ENCODE assay signal across 20 cellular contexts in genomic region chr6:33827546-33828451, GRCh38. TPM values are rescaled to one million over a fixed set of nuclear protein-coding genes. Genes with fewer than 3 reads are reported as not detected.
DNase-seq lines count a peak whose midpoint lies in the region; ATAC-seq and TF ChIP-seq lines count a peak whose summit lies in the region.
"Had no signal": no experiment of that assay in that cellular context is flagged by ENCODE, and none has a peak within 500 bp of the region (broad histone marks: within the 10 kb centered on the region; RNA-seq: fewer than 3 reads in every experiment).

No MANE protein-coding gene starts in this region.

- H3K4me1 ChIP-seq in IMR-90 (ENCODE audit: control insufficient read depth, insufficient read depth, low read length) (peaks cover 4% of the 10 kb centered on the region; the same call in 1 of the 2 replicates), mesenchymal stem cell (ENCODE audit: control insufficient read depth, insufficient read depth, low read depth, low read length) (peaks cover 25% of the 10 kb centered on the region)
- H3K4me1 ChIP-seq: ascending aorta had no signal

- H3K18ac ChIP-seq in IMR-90 (ENCODE audit: low read depth, low read length) (no peak overlapping the region), mesenchymal stem cell (ENCODE audit: low read depth in 1 of 2, low read length in 2 of 2) (no peak overlapping the region)

- no peaks in the 10 kb centered on the region for H3K36me3 ChIP-seq in IMR-90 (ENCODE audit: control insufficient read depth, insufficient read depth, low read length)
- no peaks in the 10 kb centered on the region for H3K36me3 ChIP-seq in brain microvascular endothelial cell (replicated peaks)
- no peaks in the 10 kb centered on the region for H3K36me3 ChIP-seq in mesenchymal stem cell (ENCODE audit: control insufficient read depth in 1 of 2, insufficient read depth in 2 of 2, low read depth in 1 of 2, low read length in 2 of 2)
- H3K36me3 ChIP-seq: ascending aorta, heart left ventricle, spleen had no signal

- peak; percentile 39; the same call in 1 of the 2 replicates for ATAC-seq in IMR-90 (ENCODE audit: low read depth)
- ATAC-seq in HG02938 (IDR thresholded peaks at IDR 0.05; ENCODE audit: unreplicated experiment) = no peak
- ATAC-seq in activated T-cell treated with anti-CD3 and anti-CD28 coated beads, Interleukin-2, amount 50 U/mL, for 72 hours (replicated peaks in 1 of 2) = no peak
- ATAC-seq: esophagus mucosa; heart left ventricle; stimulated activated memory B cell treated with anti-CD40 and anti-IgM and Interleukin-4, amounts not matched to agents 10 μg/mL and 1 μg/mL and 100 μg/mL, for 72 hours had no signal

- no peak overlapping the region for H3K56ac ChIP-seq in IMR-90 (ENCODE audit: extremely low read depth, insufficient read depth, low read length)

- H3K4ac ChIP-seq in IMR-90 (ENCODE audit: low read depth, low read length) = no peak overlapping the region
- H3K4ac ChIP-seq in mesenchymal stem cell (ENCODE audit: low read depth in 1 of 2, low read length in 2 of 2) = no peak overlapping the region

- H2AK5ac ChIP-seq in IMR-90 (ENCODE audit: low read depth, low read length) = 0 out of 2 replicates have a peak overlapping the region, but pooled peaks have one; percentile 31
- no peak overlapping the region for H2AK5ac ChIP-seq in mesenchymal stem cell (ENCODE audit: low read length, severe bottlenecking)

- no peaks in the 10 kb centered on the region for H4K20me1 ChIP-seq in IMR-90 (ENCODE audit: insufficient read depth, low read length)

- no peaks in the 10 kb centered on the region for H3K36me3 Mint-ChIP-seq in activated T-cell treated with anti-CD3 and anti-CD28 coated beads, Interleukin-2, amount 50 U/mL, for 72 hours (ENCODE audit: insufficient read depth in 2 of 2)
- H3K36me3 Mint-ChIP-seq: stimulated activated memory B cell treated with anti-CD40 and anti-IgM and Interleukin-4, amounts not matched to agents 10 μg/mL and 1 μg/mL and 100 μg/mL, for 72 hours had no signal

- H4K8ac ChIP-seq in IMR-90 (ENCODE audit: low read depth in 2 of 2, low read length in 2 of 2) = no peak overlapping the region
- no peak overlapping the region for H4K8ac ChIP-seq in mesenchymal stem cell (ENCODE audit: low read length)

- TF ChIP-seq CTCF in IMR-90 (conservative IDR thresholded peaks at IDR 0.05; ENCODE audit: low read depth, low read length) = no peak
- no peak for TF ChIP-seq CTCF in brain microvascular endothelial cell (IDR thresholded peaks at IDR 0.05; ENCODE audit: low read depth, low read length, missing control alignments)

- no CpG with 5 or more reads among the region's 14 CpGs for WGBS in IMR-90 (ENCODE audit: extremely low coverage in 2 of 2, insufficient read length in 1 of 2), 2 experiments
- WGBS in mesenchymal stem cell = 61% methylated on average over 13 of the region's 14 CpGs

- H2BK15ac ChIP-seq in IMR-90 (ENCODE audit: low read depth, low read length) = no peak overlapping the region
- H2BK15ac ChIP-seq in mesenchymal stem cell (ENCODE audit: low read depth, poor library complexity, severe bottlenecking) = no peak overlapping the region

- no peak overlapping the region for H3K4me3 Mint-ChIP-seq in activated T-cell treated with anti-CD3 and anti-CD28 coated beads, Interleukin-2, amount 50 U/mL, for 72 hours
- H3K4me3 Mint-ChIP-seq: stimulated activated memory B cell treated with anti-CD40 and anti-IgM and Interleukin-4, amounts not matched to agents 10 μg/mL and 1 μg/mL and 100 μg/mL, for 72 hours had no signal

- POLR2A ChIA-PET in IMR-90 (lab: Charles Lee; ENCODE audit: unreplicated experiment) = no interaction called here

- H2AK9ac ChIP-seq in IMR-90 (replicated peaks; ENCODE audit: low read depth, low read length, poor library complexity) = no peak overlapping the region

- H3K9me1 ChIP-seq in IMR-90 (ENCODE audit: insufficient read depth, low read length) = peaks cover 6% of the 10 kb centered on the region; the same call in 1 of the 2 replicates

- H3K23ac ChIP-seq in IMR-90 (ENCODE audit: low read depth, low read length) (no peak overlapping the region), mesenchymal stem cell (ENCODE audit: low read length in 2 of 2) (no peak overlapping the region)

- DNase-seq in A172 (ENCODE audit: low spot score) (peak; percentile 13), IMR-90 (peak; percentile 40), brain microvascular endothelial cell (peak; percentile 77), mesenchymal stem cell (peak; percentile 70), NOMO-1 treated with dmso at 0.1 percent for 144 hours (lab: John Stamatoyannopoulos, UW; ENCODE audit: unreplicated experiment) (no peak), SW 1271 (lab: John Stamatoyannopoulos, UW) (no peak)
- no peak for DNase-seq in activated T-cell treated with anti-CD3 and anti-CD28 coated beads, Interleukin-2, amount 50 U/mL, for 72 hours
- DNase-seq: activated CD4-positive, CD25-positive, alpha-beta regulatory T cell treated with anti-CD3 and anti-CD28 coated beads, Interleukin-2, amount 50 U/mL, for 72 hours; heart left ventricle; kidney glomerular epithelial cell; MM.1S; NCI-H1930; spleen had no signal

- H4K91ac ChIP-seq in IMR-90 (ENCODE audit: insufficient read depth, low read depth, low read length) = no peak overlapping the region
- no peak overlapping the region for H4K91ac ChIP-seq in mesenchymal stem cell (ENCODE audit: low read length)

- no peak overlapping the region for H3K4me2 ChIP-seq in IMR-90 (ENCODE audit: low read depth, low read length)
- no peak overlapping the region for H3K4me2 ChIP-seq in mesenchymal stem cell (ENCODE audit: low read length, poor library complexity, severe bottlenecking)

- CTCF ChIA-PET in IMR-90 (lab: Yijun Ruan, JAX) = interaction anchor here (0.9 kb wide), 1 partner anchor 9 kb away, joined by 4 read pairs; no protein-coding TSS in a partner anchor

- H2AFZ ChIP-seq in IMR-90 (replicated peaks; ENCODE audit: low read length, poor library complexity) (no peak overlapping the region), mesenchymal stem cell (ENCODE audit: low read depth, low read length) (no peak overlapping the region)

- in situ Hi-C loops in IMR-90 (cut with MboI; ENCODE audit: low sequenced_read_pairs) (no loop called here), brain microvascular endothelial cell (cut with HindIII; ENCODE audit: low pct_ligation_motif_present, low sequenced_read_pairs) (no loop called here)

- dilution Hi-C loops in IMR-90 (cut with HindIII; ENCODE audit: low sequenced_read_pairs, unreplicated experiment) = no loop called here

- H3K14ac ChIP-seq in IMR-90 (replicated peaks; ENCODE audit: low read depth, low read length) (no peak overlapping the region), mesenchymal stem cell (ENCODE audit: low read length in 2 of 2) (no peak overlapping the region)

- BruUV-seq in IMR-90 (replicated peaks; lab: Mats Ljungman, UMichigan) = no TSS peak

- H3K27ac ChIP-seq in IMR-90 (ENCODE audit: insufficient read depth, low read length) (no peak overlapping the region), brain microvascular endothelial cell (no peak overlapping the region), mesenchymal stem cell (ENCODE audit: low read length, poor library complexity, severe bottlenecking) (no peak overlapping the region)
- H3K27ac ChIP-seq: ascending aorta, spleen had no signal

- intact Hi-C loops in IMR-90 (cut with micrococcal nuclease) = no loop called here

- no peak overlapping the region for H3K9ac ChIP-seq in IMR-90 (ENCODE audit: low read depth, low read length)
- H3K9ac ChIP-seq in mesenchymal stem cell (ENCODE audit: low read length) = no peak overlapping the region

- H3K9me3 Mint-ChIP-seq in activated T-cell treated with anti-CD3 and anti-CD28 coated beads, Interleukin-2, amount 50 U/mL, for 72 hours = no peaks in the 10 kb centered on the region
- H3K9me3 Mint-ChIP-seq: stimulated activated memory B cell treated with anti-CD40 and anti-IgM and Interleukin-4, amounts not matched to agents 10 μg/mL and 1 μg/mL and 100 μg/mL, for 72 hours had no signal

- TF ChIP-seq POLR2A in IMR-90 (IDR thresholded peaks at IDR 0.05; ENCODE audit: low read depth, low read length) = no peak

- H2BK5ac ChIP-seq in IMR-90 (ENCODE audit: low read depth, low read length, poor library complexity, severe bottlenecking) = no peak overlapping the region
- H2BK5ac ChIP-seq in mesenchymal stem cell (ENCODE audit: low read depth, low read length, poor library complexity, severe bottlenecking) = no peak overlapping the region

- H3K4me1 Mint-ChIP-seq in activated T-cell treated with anti-CD3 and anti-CD28 coated beads, Interleukin-2, amount 50 U/mL, for 72 hours (ENCODE audit: low read depth) = no peaks in the 10 kb centered on the region
- H3K4me1 Mint-ChIP-seq: stimulated activated memory B cell treated with anti-CD40 and anti-IgM and Interleukin-4, amounts not matched to agents 10 μg/mL and 1 μg/mL and 100 μg/mL, for 72 hours had no signal

- no peak overlapping the region for H3K4me3 ChIP-seq in IMR-90 (ENCODE audit: insufficient read depth, low read depth, low read length)
- H3K4me3 ChIP-seq in brain microvascular endothelial cell (ENCODE audit: low read depth, low read length) = no peak overlapping the region
- H3K4me3 ChIP-seq in mesenchymal stem cell (ENCODE audit: insufficient read depth in 1 of 2, low read depth in 1 of 2, low read length in 2 of 2) = no peak overlapping the region
- H3K4me3 ChIP-seq: ascending aorta, heart left ventricle, spleen had no signal

- H2BK120ac ChIP-seq in IMR-90 (ENCODE audit: low read depth, low read length) = no peak overlapping the region
- H2BK120ac ChIP-seq in mesenchymal stem cell (ENCODE audit: low read depth, low read length) = no peak overlapping the region

- TF ChIP-seq RAD21 in IMR-90 (IDR thresholded peaks at IDR 0.05; ENCODE audit: low read length) = no peak

- H2BK12ac ChIP-seq in mesenchymal stem cell (ENCODE audit: low read length in 2 of 2) = peak overlapping the region in 1 of 2 experiments; percentile 40

- H3K9me3 ChIP-seq in IMR-90 (ENCODE audit: control insufficient read depth, insufficient read depth, low read length) = no peaks in the 10 kb centered on the region
- H3K9me3 ChIP-seq in mesenchymal stem cell (ENCODE audit: control insufficient read depth, low read length) = no peaks in the 10 kb centered on the region
- H3K9me3 ChIP-seq: ascending aorta, heart left ventricle, spleen had no signal

- no peak overlapping the region for H4K5ac ChIP-seq in IMR-90 (ENCODE audit: low read depth, low read length)

- H2BK20ac ChIP-seq in IMR-90 (ENCODE audit: low read depth, low read length) = no peak overlapping the region

- no peak overlapping the region for H3K27ac Mint-ChIP-seq in activated T-cell treated with anti-CD3 and anti-CD28 coated beads, Interleukin-2, amount 50 U/mL, for 72 hours
- H3K27ac Mint-ChIP-seq: stimulated activated memory B cell treated with anti-CD40 and anti-IgM and Interleukin-4, amounts not matched to agents 10 μg/mL and 1 μg/mL and 100 μg/mL, for 72 hours had no signal

- H3K79me1 ChIP-seq in IMR-90 (ENCODE audit: low read depth in 1 of 2, low read length in 2 of 2) (no peaks in the 10 kb centered on the region), mesenchymal stem cell (replicated peaks; ENCODE audit: low read length, poor library complexity, severe bottlenecking) (no peaks in the 10 kb centered on the region)

- H3K27me3 ChIP-seq in IMR-90 (ENCODE audit: control insufficient read depth, insufficient read depth, low read length) (peaks cover 32% of the 10 kb centered on the region), brain microvascular endothelial cell (replicated peaks) (peaks cover 11% of the 10 kb centered on the region), mesenchymal stem cell (ENCODE audit: control insufficient read depth in 1 of 2, insufficient read depth in 1 of 2, low read length in 2 of 2) (peaks cover 13 to 58% of the 10 kb centered on the region in 2 experiments)
- H3K27me3 ChIP-seq: ascending aorta had no signal

- H3K27me3 Mint-ChIP-seq in activated T-cell treated with anti-CD3 and anti-CD28 coated beads, Interleukin-2, amount 50 U/mL, for 72 hours (ENCODE audit: low read depth) = no peaks in the 10 kb centered on the region

RNA-seq across cellular contexts. Expression of gene MLN, which starts 24.0 kb away (rescaled TPM):
- total RNA-seq in A172 (2014; rRNA removed; shearing (Covaris generic)) = not detected in 2 replicates
- not detected in 2 replicates for total RNA-seq in IMR-90 (2012; rRNA removed)
- not detected in 2 replicates for polyA plus RNA-seq in IMR-90 (2012; rRNA removed)
- polyA plus RNA-seq in IMR-90 (2012; cell fraction: cytosol; rRNA removed) = not detected in 2 replicates
- not detected in 2 replicates for polyA plus RNA-seq in IMR-90 (2012; cell fraction: nucleus; rRNA removed; ENCODE audit: low replicate concordance)
- not detected for polyA plus RNA-seq in mesenchymal stem cell (2013, experiment 1 of 2)
- not detected for polyA plus RNA-seq in mesenchymal stem cell (2013, experiment 2 of 2)
- not detected for total RNA-seq in activated T-cell treated with anti-CD3 and anti-CD28 coated beads, Interleukin-2, amount 50 U/mL, for 72 hours
- total RNA-seq: ascending aorta; dermis microvascular lymphatic vessel endothelial cell; esophagus mucosa; heart left ventricle; spleen; T-helper 2 cell treated with Interferon-gamma antibody and Interleukin-4, amounts not matched to agents 100 ng/mL and 5 ng/mL, for 36 hours; urinary bladder had no signal
- polyA plus RNA-seq: heart left ventricle, spleen, urinary bladder had no signal

RNA-seq across cellular contexts. Expression of gene LEMD2, which starts 38.9 kb away (rescaled TPM):
- 48.8 and 50.8 TPM in 2 replicates for total RNA-seq in A172 (2014; rRNA removed; shearing (Covaris generic))
- total RNA-seq in IMR-90 (2012; rRNA removed) = 24.4 and 26.5 TPM in 2 replicates
- polyA plus RNA-seq in IMR-90 (2012; rRNA removed) = 37.8 and 43.6 TPM in 2 replicates
- polyA plus RNA-seq in IMR-90 (2012; cell fraction: cytosol; rRNA removed) = 30.9 and 55.6 TPM in 2 replicates
- polyA plus RNA-seq in IMR-90 (2012; cell fraction: nucleus; rRNA removed; ENCODE audit: low replicate concordance) = 98.1 and 109 TPM in 2 replicates
- 37.2 TPM for polyA plus RNA-seq in mesenchymal stem cell (2013, experiment 1 of 2)
- polyA plus RNA-seq in mesenchymal stem cell (2013, experiment 2 of 2) = 35.9 TPM
- 10 to 100 TPM; 76.4 to 93.8 TPM for total RNA-seq in activated T-cell treated with anti-CD3 and anti-CD28 coated beads, Interleukin-2, amount 50 U/mL, for 72 hours

Comparison
In these comparisons a context has a peak if more than half of its experiments do, and no peak if none do; other contexts are left out.
1. DNase-seq: peak in A172 (single experiment), IMR-90 (single experiment), brain microvascular endothelial cell (single experiment) and mesenchymal stem cell (single experiment); none in NOMO-1 treated with dmso at 0.1 percent for 144 hours (single experiment), SW 1271 (0 of 2) and activated T-cell treated with anti-CD3 and anti-CD28 coated beads, Interleukin-2, amount 50 U/mL, for 72 hours (0 of 2).